13 cellular contexts compared by ENCODE assay signal in the genomic region with DNA sequence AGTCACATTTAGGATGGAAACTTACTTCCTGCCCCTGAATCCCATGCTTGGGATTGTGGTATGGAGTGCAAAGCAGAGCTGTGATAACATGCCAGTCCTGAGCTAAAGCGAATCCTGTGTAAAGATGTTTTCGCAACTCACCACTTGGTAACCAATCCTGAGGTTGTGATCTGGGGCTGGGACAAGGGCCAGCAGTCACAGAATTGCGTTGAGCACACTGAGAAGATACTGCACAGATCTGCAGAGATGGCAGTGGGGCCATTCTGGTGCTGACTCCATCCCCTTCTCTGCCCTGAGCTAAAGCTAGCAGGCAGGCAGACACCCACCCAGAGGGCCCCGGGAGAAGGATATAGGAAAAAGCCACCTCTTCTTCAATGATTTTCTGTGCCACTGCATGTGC.
DNase-seq lines count a peak whose midpoint lies in the region; ATAC-seq and TF ChIP-seq lines count a peak whose summit lies in the region.
"Had no signal": no experiment of that assay in that cellular context is flagged by ENCODE, and none has a peak within 500 bp of the region (broad histone marks: within the 10 kb centered on the region; RNA-seq: fewer than 3 reads in every experiment).

No MANE protein-coding gene starts in this region.

- peak overlapping the region in 2 of 3 experiments; percentile 62 to 83 for H3K27ac Mint-ChIP-seq in nephron
- H3K27ac Mint-ChIP-seq in T-helper 2 cell treated with Interferon-gamma antibody and Interleukin-4, amounts not matched to agents 5 μg/mL and 100 μg/mL, for 36 hours = no peak overlapping the region
- H3K27ac Mint-ChIP-seq: stimulated activated memory B cell treated with anti-CD40 and anti-IgM and Interleukin-4, amounts not matched to agents 10 μg/mL and 1 μg/mL and 100 μg/mL, for 72 hours had no signal

- H3K9me3 Mint-ChIP-seq in nephron = peaks cover 9% of the 10 kb centered on the region
- H3K9me3 Mint-ChIP-seq in T-helper 2 cell treated with Interferon-gamma antibody and Interleukin-4, amounts not matched to agents 5 μg/mL and 100 μg/mL, for 36 hours = peaks cover 7% of the 10 kb centered on the region

- no peak overlapping the region for H4K8ac ChIP-seq in trophoblast cell (ENCODE audit: low read depth, low read length)

- no peak overlapping the region for H4K91ac ChIP-seq in trophoblast cell (ENCODE audit: low read depth, low read length)

- H2BK12ac ChIP-seq in trophoblast cell (ENCODE audit: low read length) = no peak overlapping the region

- H3K9me3 ChIP-seq in adipocyte (ENCODE audit: control insufficient read depth, low read length) (no peaks in the 10 kb centered on the region), gastroesophageal sphincter (peaks cover 0 to 4% (median 0%) of the 10 kb centered on the region in 3 donors), trophoblast cell (ENCODE audit: insufficient read depth, low read depth, low read length) (no peaks in the 10 kb centered on the region)

- H3K4ac ChIP-seq in trophoblast cell (ENCODE audit: low read depth, low read length) = no peak overlapping the region

- H3K4me1 Mint-ChIP-seq in nephron = peaks cover 27% of the 10 kb centered on the region
- peaks cover 5% of the 10 kb centered on the region for H3K4me1 Mint-ChIP-seq in T-helper 2 cell treated with Interferon-gamma antibody and Interleukin-4, amounts not matched to agents 5 μg/mL and 100 μg/mL, for 36 hours (ENCODE audit: low read depth)

- WGBS in gastroesophageal sphincter (ENCODE audit: low coverage in 1 of 2), 2 donors = 0 to 44% methylated on average over 1 to 4 of the region's 4 CpGs
- WGBS in trophoblast cell (ENCODE audit: extremely low coverage, insufficient coverage, insufficient read length) = no CpG with 5 or more reads among the region's 4 CpGs

- H3K36me3 Mint-ChIP-seq in nephron (ENCODE audit: low read depth) = peaks cover 72% of the 10 kb centered on the region
- H3K36me3 Mint-ChIP-seq in T-helper 2 cell treated with Interferon-gamma antibody and Interleukin-4, amounts not matched to agents 5 μg/mL and 100 μg/mL, for 36 hours (ENCODE audit: low read depth) = peaks cover 26% of the 10 kb centered on the region

- no peak for TF ChIP-seq CTCF in gastroesophageal sphincter (IDR thresholded peaks at IDR 0.05)
- TF ChIP-seq CTCF in nephron (IDR thresholded peaks at IDR 0.05; ENCODE audit: unreplicated experiment in 3 of 3) = no peak

- H3K27ac ChIP-seq in gastroesophageal sphincter (peak overlapping the region in 3 of 4 donors; percentile 35 to 67 (median 45)), trophoblast cell (ENCODE audit: low read depth, low read length) (no peak overlapping the region)

- H3K4me3 ChIP-seq in adipocyte (ENCODE audit: low read length) (no peak overlapping the region), gastroesophageal sphincter (no peak overlapping the region), trophoblast cell (ENCODE audit: low read depth, low read length) (no peak overlapping the region)

- H3K4me3 Mint-ChIP-seq in nephron = no peak overlapping the region
- no peak overlapping the region for H3K4me3 Mint-ChIP-seq in T-helper 2 cell treated with Interferon-gamma antibody and Interleukin-4, amounts not matched to agents 5 μg/mL and 100 μg/mL, for 36 hours
- H3K4me3 Mint-ChIP-seq: stimulated activated memory B cell treated with anti-CD40 and anti-IgM and Interleukin-4, amounts not matched to agents 10 μg/mL and 1 μg/mL and 100 μg/mL, for 72 hours had no signal

- H3K27me3 ChIP-seq in adipocyte (replicated peaks; ENCODE audit: control insufficient read depth, insufficient read depth, low read length) = no peaks in the 10 kb centered on the region
- no peaks in the 10 kb centered on the region for H3K27me3 ChIP-seq in gastroesophageal sphincter
- no peaks in the 10 kb centered on the region for H3K27me3 ChIP-seq in trophoblast cell (ENCODE audit: insufficient read depth, low read length)

- H3K36me3 ChIP-seq in adipocyte (ENCODE audit: control insufficient read depth, insufficient read depth, low read length, severe bottlenecking) (peaks cover 20% of the 10 kb centered on the region), gastroesophageal sphincter (peaks cover 0 to 26% of the 10 kb centered on the region in 2 donors), trophoblast cell (ENCODE audit: control insufficient read depth in 1 of 2, insufficient read depth in 2 of 2, low read length in 2 of 2) (peaks cover 10 to 14% of the 10 kb centered on the region in 2 experiments)

- no peak for TF ChIP-seq POLR2A in gastroesophageal sphincter (IDR thresholded peaks at IDR 0.05)

- DNase-seq in AG20443 (ENCODE audit: low spot score) = peak; percentile 44
- DNase-seq in adipocyte (ENCODE audit: low read depth) = peak; percentile 59
- no peak for DNase-seq in trophoblast cell
- DNase-seq in NCI-H226 = no peak
- no peak for DNase-seq in T-helper 2 cell treated with Interferon-gamma antibody and Interleukin-4, amounts not matched to agents 5 μg/mL and 100 μg/mL, for 36 hours (ENCODE audit: low spot score)
- DNase-seq: activated CD8-positive, alpha-beta memory T cell treated with anti-CD3 and anti-CD28 coated beads, Interleukin-2, amount 50 U/mL, for 48 hours; central memory CD4-positive, alpha-beta T cell; GDM1; NCI-H2227 treated with DMSO at 0.1 percent for 48 hours had no signal

- no peak for TF ChIP-seq EP300 in gastroesophageal sphincter (IDR thresholded peaks at IDR 0.05)

- H3K14ac ChIP-seq in trophoblast cell (ENCODE audit: low read length) = no peak overlapping the region

- H3K18ac ChIP-seq in trophoblast cell (ENCODE audit: low read length) = no peak overlapping the region

- H4K12ac ChIP-seq in trophoblast cell (ENCODE audit: low read depth, low read length) = no peak overlapping the region

- H3K9ac ChIP-seq in adipocyte (ENCODE audit: low read length) (no peak overlapping the region), trophoblast cell (ENCODE audit: low read length) (no peak overlapping the region)

- peak; percentile 71 for ATAC-seq in gastroesophageal sphincter
- no peak for ATAC-seq in HG02763 (IDR thresholded peaks at IDR 0.05; ENCODE audit: unreplicated experiment)
- ATAC-seq: stimulated activated memory B cell treated with anti-CD40 and anti-IgM and Interleukin-4, amounts not matched to agents 10 μg/mL and 1 μg/mL and 100 μg/mL, for 72 hours had no signal

- no peak overlapping the region for H2AFZ ChIP-seq in trophoblast cell (ENCODE audit: insufficient read depth, low read length, poor library complexity)

- H3K27me3 Mint-ChIP-seq in nephron (ENCODE audit: low read depth) = no peaks in the 10 kb centered on the region
- no peaks in the 10 kb centered on the region for H3K27me3 Mint-ChIP-seq in T-helper 2 cell treated with Interferon-gamma antibody and Interleukin-4, amounts not matched to agents 5 μg/mL and 100 μg/mL, for 36 hours (ENCODE audit: low read depth)
- H3K27me3 Mint-ChIP-seq: stimulated activated memory B cell treated with anti-CD40 and anti-IgM and Interleukin-4, amounts not matched to agents 10 μg/mL and 1 μg/mL and 100 μg/mL, for 72 hours had no signal

- no peak overlapping the region for H2AK5ac ChIP-seq in trophoblast cell (ENCODE audit: low read length)

- H2BK5ac ChIP-seq in trophoblast cell (ENCODE audit: low read depth, low read length, poor library complexity) = no peak overlapping the region

- no peaks in the 10 kb centered on the region for H3K79me2 ChIP-seq in trophoblast cell (ENCODE audit: control insufficient read depth, insufficient read depth, low read length, poor library complexity)

- no peaks in the 10 kb centered on the region for H3K79me1 ChIP-seq in trophoblast cell (ENCODE audit: low read length)

- no peak overlapping the region for H2BK120ac ChIP-seq in trophoblast cell (ENCODE audit: insufficient read depth, low read length, poor library complexity)

- no peak overlapping the region for H3K23ac ChIP-seq in trophoblast cell (ENCODE audit: low read length)

- H3K4me1 ChIP-seq in adipocyte (ENCODE audit: control insufficient read depth, insufficient read depth, low read length) (peaks cover 13% of the 10 kb centered on the region), gastroesophageal sphincter (peaks cover 7 to 56% (median 8%) of the 10 kb centered on the region in 3 donors), trophoblast cell (ENCODE audit: control insufficient read depth in 1 of 2, insufficient read depth in 2 of 2, low read length in 2 of 2) (no peaks in the 10 kb centered on the region)

- no peak overlapping the region for H3K4me2 ChIP-seq in trophoblast cell (ENCODE audit: low read length)

Comparison
In these comparisons a context has a peak if more than half of its experiments do, and no peak if none do; other contexts are left out.
1. DNase-seq: peak in AG20443 (single experiment) and adipocyte (single experiment); none in trophoblast cell (0 of 2), NCI-H226 (single experiment) and T-helper 2 cell treated with Interferon-gamma antibody and Interleukin-4, amounts not matched to agents 5 μg/mL and 100 μg/mL, for 36 hours (single experiment).